1 cellular context compared by ENCODE assay signal in genomic region chr1:52366517-52366827, GRCh38.
TF ChIP-seq lines count a peak whose summit lies in the region.

No MANE protein-coding gene starts in this region.

TF ChIP-seq in K562, 482 proteins besides CTCF, POLR2A, EP300 and RAD21:
- TF ChIP-seq, protein P1, sequence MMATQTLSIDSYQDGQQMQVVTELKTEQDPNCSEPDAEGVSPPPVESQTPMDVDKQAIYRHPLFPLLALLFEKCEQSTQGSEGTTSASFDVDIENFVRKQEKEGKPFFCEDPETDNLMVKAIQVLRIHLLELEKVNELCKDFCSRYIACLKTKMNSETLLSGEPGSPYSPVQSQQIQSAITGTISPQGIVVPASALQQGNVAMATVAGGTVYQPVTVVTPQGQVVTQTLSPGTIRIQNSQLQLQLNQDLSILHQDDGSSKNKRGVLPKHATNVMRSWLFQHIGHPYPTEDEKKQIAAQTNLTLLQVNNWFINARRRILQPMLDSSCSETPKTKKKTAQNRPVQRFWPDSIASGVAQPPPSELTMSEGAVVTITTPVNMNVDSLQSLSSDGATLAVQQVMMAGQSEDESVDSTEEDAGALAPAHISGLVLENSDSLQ (IDR thresholded peaks at IDR 0.05) = 0 out of 2 replicates have a peak, but pooled peaks have one; percentile 70
- no peak for TF ChIP-seq E2F8 (IDR thresholded peaks at IDR 0.05; ENCODE audit: low read depth, partially characterized antibody)
- TF ChIP-seq SP1 (CRISPR knock-in tag; IDR thresholded peaks at IDR 0.05) = 0 out of 2 replicates have a peak, but pooled peaks have one; percentile 9
- TF ChIP-seq RBM17 (IDR thresholded peaks at IDR 0.05; ENCODE audit: borderline replicate concordance, low read depth, low read length) = no peak
- TF ChIP-seq CCAR2 (IDR thresholded peaks at IDR 0.05; ENCODE audit: low read depth, low read length) = no peak
- TF ChIP-seq XRCC5 (IDR thresholded peaks at IDR 0.05; ENCODE audit: low read depth, low read length) = no peak
- TF ChIP-seq CEBPZ (IDR thresholded peaks at IDR 0.05; ENCODE audit: borderline replicate concordance, low read depth, low read length) = no peak
- TF ChIP-seq HDGF (IDR thresholded peaks at IDR 0.05) = 0 out of 2 replicates have a peak, but pooled peaks have one; percentile 70
- no peak for TF ChIP-seq SPI1 (IDR thresholded peaks at IDR 0.05; ENCODE audit: borderline replicate concordance, low read depth, low read length)
- TF ChIP-seq FOXM1 (IDR thresholded peaks at IDR 0.05; ENCODE audit: low read depth) = 0 out of 2 replicates have a peak, but pooled peaks have one; percentile 11
- TF ChIP-seq FOXM1 (CRISPR knock-in tag; IDR thresholded peaks at IDR 0.05; ENCODE audit: low read depth) = no peak
- no peak for TF ChIP-seq SAFB2 (IDR thresholded peaks at IDR 0.05; ENCODE audit: borderline replicate concordance, low read depth, low read length, severe bottlenecking)
- TF ChIP-seq SREBF2 (CRISPR knock-in tag; IDR thresholded peaks at IDR 0.05) = no peak
- no peak for TF ChIP-seq MECOM (CRISPR knock-in tag; IDR thresholded peaks at IDR 0.05)
- TF ChIP-seq YY1 (IDR thresholded peaks at IDR 0.05; ENCODE audit: borderline replicate concordance in 1 of 3, control insufficient read depth in 1 of 3, extremely low read depth in 1 of 3, insufficient read depth in 3 of 3, insufficient read length in 1 of 3, insufficient replicate concordance in 2 of 3, low read depth in 1 of 3, low read length in 2 of 3) = peak in 1 of 3 experiments; percentile 5
- TF ChIP-seq POLR3A (IDR thresholded peaks at IDR 0.05; ENCODE audit: borderline replicate concordance, extremely low read depth, insufficient read depth, insufficient read length) = no peak
